ENCODE assay signal across 8 cellular contexts in the genomic region with DNA sequence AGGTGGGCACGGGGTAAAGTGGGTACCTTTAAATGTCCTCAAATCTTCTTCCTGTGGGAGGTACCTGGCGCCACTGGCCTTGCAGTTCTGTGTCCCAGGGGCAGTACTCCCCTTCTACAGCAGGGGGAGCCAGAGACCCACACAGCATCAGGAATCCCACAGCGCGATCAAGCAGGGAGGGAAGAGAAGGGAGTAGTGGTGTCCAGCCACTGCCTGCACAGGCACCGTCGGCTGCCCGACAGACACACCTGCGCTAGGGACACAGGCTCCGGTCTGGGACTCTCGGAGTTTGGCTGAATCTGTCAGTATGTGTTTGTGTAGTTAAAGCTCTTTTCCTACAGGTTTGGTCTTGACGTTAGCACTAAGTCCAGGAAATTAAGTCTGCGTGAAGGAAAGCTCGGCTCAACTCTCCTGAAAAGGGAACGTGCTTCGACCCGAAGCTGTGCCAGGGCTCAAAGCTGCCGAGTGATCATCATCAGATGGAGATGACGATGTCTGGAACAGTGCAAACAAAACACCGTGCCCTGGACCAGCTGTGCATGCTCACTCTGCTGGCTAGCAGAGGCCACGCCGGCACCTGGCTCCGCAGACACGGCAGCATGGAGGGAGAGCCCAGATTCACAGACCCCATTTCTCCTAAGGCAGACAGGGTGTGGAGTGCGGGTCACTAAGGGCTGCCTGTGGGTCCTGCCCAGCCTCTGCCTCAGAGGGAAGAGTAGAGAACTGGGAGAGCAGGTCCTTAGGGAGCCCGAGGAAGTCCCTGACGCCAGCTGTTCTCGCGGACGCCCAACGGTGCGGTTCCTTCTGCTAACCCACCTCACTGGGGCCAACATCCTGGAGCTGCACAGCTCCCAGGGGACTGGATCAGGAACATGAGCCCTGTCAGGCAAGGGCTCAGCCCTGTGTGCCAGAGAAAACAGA. TPM values are rescaled to one million over a fixed set of nuclear protein-coding genes. Genes with fewer than 3 reads are reported as not detected.
DNase-seq lines count a peak whose midpoint lies in the region; ATAC-seq, FAIRE-seq and TF ChIP-seq lines count a peak whose summit lies in the region.

No MANE protein-coding gene starts in this region.

- no peaks in the 10 kb centered on the region for H3K4me1 ChIP-seq in astrocyte (ENCODE audit: insufficient read depth, low read length)
- peaks cover 0 to 44% of the 10 kb centered on the region in 2 donors for H3K4me1 ChIP-seq in right atrium auricular region
- H3K4me1 ChIP-seq in aorta (ENCODE audit: control insufficient read depth in 1 of 2, insufficient read depth in 2 of 2, low read length in 2 of 2), result no peaks in the 10 kb centered on the region

- H3K9me3 Mint-ChIP-seq in T-helper 2 cell treated with Interferon-gamma antibody and Interleukin-4, amounts not matched to agents 5 μg/mL and 100 μg/mL, for 36 hours, result no peaks in the 10 kb centered on the region
- no peaks in the 10 kb centered on the region for H3K9me3 Mint-ChIP-seq in astrocyte (ENCODE audit: unreplicated experiment)

- no peaks in the 10 kb centered on the region for H3K79me2 ChIP-seq in astrocyte (ENCODE audit: insufficient read depth, low read length)

- peak; percentile 94 for ATAC-seq in aorta (ENCODE audit: low FRiP score)

- H4K20me1 ChIP-seq in astrocyte (ENCODE audit: insufficient read depth, low read length), result peaks cover 6% of the 10 kb centered on the region

- H3K27me3 Mint-ChIP-seq in T-helper 2 cell treated with Interferon-gamma antibody and Interleukin-4, amounts not matched to agents 5 μg/mL and 100 μg/mL, for 36 hours (ENCODE audit: low read depth), result no peaks in the 10 kb centered on the region
- no peaks in the 10 kb centered on the region for H3K27me3 Mint-ChIP-seq in astrocyte (ENCODE audit: low read depth, unreplicated experiment)

- peak; percentile 61 to 67 for DNase-seq in AML-193 (lab: John Stamatoyannopoulos, UW)
- peak; percentile 92 for DNase-seq in GM19239 (ENCODE audit: insufficient read length, low spot score)
- DNase-seq in NCI-H1092 treated with DMSO at 0.1 percent for 48 hours (lab: John Stamatoyannopoulos, UW), result peak; percentile 84
- peak; percentile 70 for DNase-seq in T-helper 2 cell treated with Interferon-gamma antibody and Interleukin-4, amounts not matched to agents 5 μg/mL and 100 μg/mL, for 36 hours (ENCODE audit: low spot score)
- peak; percentile 42 for DNase-seq in astrocyte (ENCODE audit: low read depth)
- DNase-seq in right atrium auricular region (ENCODE audit: low spot score), result peak; percentile 90
- peak; percentile 62 for DNase-seq in renal cortical epithelial cell (ENCODE audit: low read depth)
- peak; percentile 84 to 93 for DNase-seq in aorta

- peak; percentile 96 for TF ChIP-seq CTCF in astrocyte (IDR thresholded peaks at IDR 0.05; ENCODE audit: insufficient read depth, low read depth, low read length)
- TF ChIP-seq CTCF in right atrium auricular region (IDR thresholded peaks at IDR 0.05), result peak; percentile 99 to 100

- 8 to 12% methylated on average over 30 to 31 of the region's 31 CpGs for WGBS in aorta, 2 donors

- H3K4me1 Mint-ChIP-seq in T-helper 2 cell treated with Interferon-gamma antibody and Interleukin-4, amounts not matched to agents 5 μg/mL and 100 μg/mL, for 36 hours (ENCODE audit: low read depth), result peaks cover 3% of the 10 kb centered on the region
- H3K4me1 Mint-ChIP-seq in astrocyte (ENCODE audit: low read depth, unreplicated experiment), result peaks cover 10% of the 10 kb centered on the region

- FAIRE-seq in GM19239 (lab: Jason Lieb, UNC) (peak; percentile 92), astrocyte (lab: Jason Lieb, UNC) (peak; percentile 47)

- H3K9me3 ChIP-seq in astrocyte (ENCODE audit: insufficient read depth, low read depth, low read length), result no peaks in the 10 kb centered on the region
- H3K9me3 ChIP-seq in right atrium auricular region, result no peaks in the 10 kb centered on the region
- H3K9me3 ChIP-seq in aorta (ENCODE audit: control insufficient read depth, low read length), result no peaks in the 10 kb centered on the region

- peak overlapping the region; percentile 5 for H3K4me2 ChIP-seq in astrocyte (ENCODE audit: low read length)

- peak overlapping the region; percentile 5 for H3K27ac ChIP-seq in astrocyte (ENCODE audit: low read depth, low read length)
- H3K27ac ChIP-seq in right atrium auricular region, result peak overlapping the region; percentile 76 to 87
- H3K27ac ChIP-seq in aorta (ENCODE audit: low read depth in 1 of 2, low read length in 2 of 2), result peak overlapping the region in 1 of 2 donors; percentile 10

- H3K27me3 ChIP-seq in astrocyte (ENCODE audit: insufficient read depth, low read length) (no peaks in the 10 kb centered on the region), right atrium auricular region (no peaks in the 10 kb centered on the region), aorta (ENCODE audit: control insufficient read depth in 1 of 2, insufficient read depth in 2 of 2, low read length in 1 of 2) (no peaks in the 10 kb centered on the region)

- no peak overlapping the region for H2AFZ ChIP-seq in astrocyte (ENCODE audit: low read depth, low read length)

- no peak overlapping the region for H3K4me3 Mint-ChIP-seq in T-helper 2 cell treated with Interferon-gamma antibody and Interleukin-4, amounts not matched to agents 5 μg/mL and 100 μg/mL, for 36 hours
- H3K4me3 Mint-ChIP-seq in astrocyte (ENCODE audit: unreplicated experiment), result no peak overlapping the region

- H3K9ac ChIP-seq in astrocyte (ENCODE audit: low read length), result no peak overlapping the region

- H3K36me3 ChIP-seq in astrocyte (ENCODE audit: insufficient read depth, low read length) (peaks cover 6% of the 10 kb centered on the region), right atrium auricular region (peaks cover 26% of the 10 kb centered on the region), aorta (ENCODE audit: control insufficient read depth in 1 of 2, insufficient read depth in 2 of 2, low read length in 1 of 2) (no peaks in the 10 kb centered on the region)

- no peak overlapping the region for H3K27ac Mint-ChIP-seq in T-helper 2 cell treated with Interferon-gamma antibody and Interleukin-4, amounts not matched to agents 5 μg/mL and 100 μg/mL, for 36 hours
- peak overlapping the region; percentile 19 for H3K27ac Mint-ChIP-seq in astrocyte (ENCODE audit: unreplicated experiment)

- H3K36me3 Mint-ChIP-seq in T-helper 2 cell treated with Interferon-gamma antibody and Interleukin-4, amounts not matched to agents 5 μg/mL and 100 μg/mL, for 36 hours (ENCODE audit: low read depth), result peaks cover 3% of the 10 kb centered on the region
- H3K36me3 Mint-ChIP-seq in astrocyte (ENCODE audit: low read depth, unreplicated experiment), result peaks cover 7% of the 10 kb centered on the region

- intact Hi-C loops in aorta (cut with DNase I), result loop anchor here (1.0 to 5.0 kb wide), 3 partner anchors 62 to 246 kb away; a partner anchor contains a TSS

- no peak overlapping the region for H3K4me3 ChIP-seq in astrocyte (ENCODE audit: insufficient read depth, low read depth, low read length)
- H3K4me3 ChIP-seq in right atrium auricular region, result no peak overlapping the region
- no peak overlapping the region for H3K4me3 ChIP-seq in aorta (ENCODE audit: low read length in 2 of 2)

RNA-seq across cellular contexts. Expression of a gene that starts 56.0 kb away (rescaled TPM):
- total RNA-seq in astrocyte, result 30.5 and 35.1 TPM in 2 replicates
- total RNA-seq in right atrium auricular region, result 10 to 100 TPM; 10.5 to 14.1 TPM
- total RNA-seq in renal cortical epithelial cell, result 34.8 and 72.9 TPM in 2 replicates
- 10 to 100 TPM; 11.5 to 12.7 TPM for total RNA-seq in aorta
- polyA plus RNA-seq in aorta, result 1 to 10 TPM; 8.1 to 8.4 TPM

Comparison
In these comparisons a context has a peak if more than half of its experiments do, and no peak if none do; other contexts are left out.
1. DNase-seq: peak in every context shown above with its lines; median percentile 92 in GM19239; 90 in right atrium auricular region; 88 in aorta; 84 in NCI-H1092 treated with DMSO at 0.1 percent for 48 hours; 70 in T-helper 2 cell treated with Interferon-gamma antibody and Interleukin-4, amounts not matched to agents 5 μg/mL and 100 μg/mL, for 36 hours; 64 in AML-193; 62 in renal cortical epithelial cell; 42 in astrocyte.